In the genomic region with DNA sequence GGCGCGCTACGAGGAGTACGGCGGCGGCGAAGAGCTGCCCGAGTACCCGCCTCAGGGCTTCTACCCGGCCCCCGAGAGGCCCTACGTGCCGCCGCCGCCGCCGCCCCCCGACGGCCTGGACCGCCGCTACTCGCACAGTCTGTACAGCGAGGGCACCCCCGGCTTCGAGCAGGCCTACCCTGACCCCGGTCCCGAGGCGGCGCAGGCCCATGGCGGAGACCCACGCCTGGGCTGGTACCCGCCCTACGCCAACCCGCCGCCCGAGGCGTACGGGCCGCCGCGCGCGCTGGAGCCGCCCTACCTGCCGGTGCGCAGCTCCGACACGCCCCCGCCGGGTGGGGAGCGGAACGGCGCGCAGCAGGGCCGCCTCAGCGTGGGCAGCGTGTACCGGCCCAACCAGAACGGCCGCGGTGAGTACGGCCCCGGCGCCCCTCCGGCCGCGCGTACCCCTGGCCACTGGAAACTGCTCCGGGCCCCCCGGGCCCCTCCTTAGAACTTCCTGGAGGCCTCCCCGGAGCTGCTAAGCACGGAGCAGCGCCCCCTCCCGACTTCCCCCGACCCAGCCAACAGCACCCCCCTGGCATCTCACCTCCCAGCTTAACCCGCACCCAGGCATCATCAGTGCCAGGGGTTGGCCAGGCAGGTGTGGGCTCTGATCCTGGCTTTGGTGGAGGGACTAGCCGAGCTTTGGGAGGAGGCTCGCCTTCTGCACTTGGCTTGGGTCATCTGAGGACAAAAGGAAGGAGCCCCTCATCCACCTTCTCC, we compare ENCODE assay signal across 8 cellular contexts. TPM values are rescaled to one million over a fixed set of nuclear protein-coding genes. Genes with fewer than 3 reads are reported as not detected.
DNase-seq lines count a peak whose midpoint lies in the region; ATAC-seq and TF ChIP-seq lines count a peak whose summit lies in the region.

No MANE protein-coding gene starts in this region.

- peak; percentile 49 for TF ChIP-seq POLR2A in HCT116 (IDR thresholded peaks at IDR 0.05; ENCODE audit: borderline replicate concordance, extremely low read depth, insufficient read depth, insufficient read length)

- no peaks in the 10 kb centered on the region for H3K27me3 Mint-ChIP-seq in activated naive CD4-positive, alpha-beta T cell treated with anti-CD3 and anti-CD28 coated beads, Interleukin-2, amount 50 U/mL, for 24 hours

- H3K9me3 ChIP-seq in HCT116 (ENCODE audit: control insufficient read depth in 1 of 2, insufficient read depth in 1 of 2, low read depth in 1 of 2, low read length in 2 of 2) (no peaks in the 10 kb centered on the region), SK-N-MC (ENCODE audit: low read depth, low read length) (no peaks in the 10 kb centered on the region), left ventricle myocardium inferior (replicated peaks) (no peaks in the 10 kb centered on the region)

- TF ChIP-seq RAD21 in HCT116 (IDR thresholded peaks at IDR 0.05; ENCODE audit: low read depth): no peak

- H3K27ac ChIP-seq in HCT116 (ENCODE audit: low read depth, low read length) (peak overlapping the region; percentile 94), SK-N-MC (no peak overlapping the region), left ventricle myocardium inferior (replicated peaks) (peak overlapping the region; percentile 87)

- H4K20me1 ChIP-seq in HCT116 (ENCODE audit: insufficient read depth): no peaks in the 10 kb centered on the region

- BruUV-seq in HCT116 (replicated peaks; lab: Mats Ljungman, UMichigan): no TSS peak

- H3K9me3 Mint-ChIP-seq in activated naive CD4-positive, alpha-beta T cell treated with anti-CD3 and anti-CD28 coated beads, Interleukin-2, amount 50 U/mL, for 24 hours: no peaks in the 10 kb centered on the region

- peaks cover 32% of the 10 kb centered on the region for H3K4me1 Mint-ChIP-seq in activated naive CD4-positive, alpha-beta T cell treated with anti-CD3 and anti-CD28 coated beads, Interleukin-2, amount 50 U/mL, for 24 hours

- H3K4me3 Mint-ChIP-seq in activated naive CD4-positive, alpha-beta T cell treated with anti-CD3 and anti-CD28 coated beads, Interleukin-2, amount 50 U/mL, for 24 hours: peak overlapping the region; percentile 74

- RAD21 ChIA-PET in HCT116 (lab: Charles Lee; ENCODE audit: low non-redundant PET in 1 of 2, low total read pairs in 2 of 2, uncharacterized antibody in 2 of 2, unreplicated experiment in 2 of 2): interaction anchor here in 1 of 2 experiments (0.6 kb wide), 1 partner anchor 920 kb away, joined by 3 read pairs; no protein-coding TSS in a partner anchor

- H3K27ac Mint-ChIP-seq in activated naive CD4-positive, alpha-beta T cell treated with anti-CD3 and anti-CD28 coated beads, Interleukin-2, amount 50 U/mL, for 24 hours: no peak overlapping the region

- H3K4me3 ChIP-seq in HCT116 (replicated peaks in 1 of 2; ENCODE audit: low read depth in 1 of 2, low read length in 2 of 2) (peak overlapping the region; percentile 57 to 77), SK-N-MC (peak overlapping the region; percentile 90), left ventricle myocardium inferior (peak overlapping the region; percentile 77)

- TF ChIP-seq CTCF in HCT116 (IDR thresholded peaks at IDR 0.05 in 2 of 3, conservative IDR thresholded peaks at IDR 0.05 in 1 of 3; ENCODE audit: borderline replicate concordance in 1 of 3, insufficient read depth in 1 of 3, low read depth in 2 of 3, low read length in 2 of 3) (peak; percentile 61 to 76 (median 74)), left ventricle myocardium inferior (IDR thresholded peaks at IDR 0.05; ENCODE audit: borderline replicate concordance) (peak; percentile 60)

- no peaks in the 10 kb centered on the region for H3K36me3 Mint-ChIP-seq in activated naive CD4-positive, alpha-beta T cell treated with anti-CD3 and anti-CD28 coated beads, Interleukin-2, amount 50 U/mL, for 24 hours

- peaks cover 27 to 46% of the 10 kb centered on the region in 2 experiments for H3K4me1 ChIP-seq in HCT116 (ENCODE audit: control insufficient read depth in 1 of 2, insufficient read depth in 2 of 2, low read length in 2 of 2)
- peaks cover 94% of the 10 kb centered on the region for H3K4me1 ChIP-seq in left ventricle myocardium inferior

- no peaks in the 10 kb centered on the region for H3K36me3 ChIP-seq in HCT116 (ENCODE audit: control insufficient read depth in 1 of 2, insufficient read depth in 2 of 2, low read length in 2 of 2)
- no peaks in the 10 kb centered on the region for H3K36me3 ChIP-seq in SK-N-MC (ENCODE audit: insufficient read depth, low read length)
- H3K36me3 ChIP-seq in left ventricle myocardium inferior: no peaks in the 10 kb centered on the region

- CTCF ChIA-PET in HCT116 (lab: Charles Lee): interaction anchor here (0.6 to 2.7 kb wide), 16 partner anchors 9 to 622 kb away, joined by 3 to 13 read pairs (median 5); partner anchors contain the start of gene TBC1D21

- intact Hi-C loops in HCT116 (cut with micrococcal nuclease) (no loop called here), left ventricle myocardium inferior (cut with micrococcal nuclease) (no loop called here), sciatic nerve (cut with DNase I) (no loop called here)

- DNase-seq in AG20443 (ENCODE audit: low spot score) (peak; percentile 73), HCT116 (ENCODE audit: low read depth, low spot score) (peak; percentile 15), SK-N-MC (ENCODE audit: low read depth, low spot score) (no peak), left ventricle myocardium inferior (peak; percentile 65), sciatic nerve (ENCODE audit: low spot score) (peak; percentile 75), NCI-H128 (lab: John Stamatoyannopoulos, UW; ENCODE audit: unreplicated experiment) (no peak)

- no peak overlapping the region for H2AFZ ChIP-seq in HCT116 (ENCODE audit: low read depth, low read length, poor library complexity, severe bottlenecking)

- H3K9me2 ChIP-seq in HCT116 (ENCODE audit: insufficient read depth): no peaks in the 10 kb centered on the region

- peak; percentile 83 for ATAC-seq in HCT116
- peak; percentile 12 for ATAC-seq in sciatic nerve
- ATAC-seq in HG03045 (IDR thresholded peaks at IDR 0.05; ENCODE audit: unreplicated experiment): no peak

- no peaks in the 10 kb centered on the region for H3K79me2 ChIP-seq in HCT116 (ENCODE audit: insufficient read depth, low read length)

- peak overlapping the region; percentile 91 for H3K4me2 ChIP-seq in HCT116 (ENCODE audit: low read length)

- no peaks in the 10 kb centered on the region for H3K27me3 ChIP-seq in HCT116 (ENCODE audit: insufficient read depth, low read length)
- H3K27me3 ChIP-seq in left ventricle myocardium inferior (ENCODE audit: low read depth): peaks cover 36% of the 10 kb centered on the region

- POLR2A ChIA-PET in HCT116 (lab: Charles Lee): interaction anchor here (0.6 to 0.8 kb wide), 2 partner anchors 30 to 40 kb away, joined by 3 read pairs; no protein-coding TSS in a partner anchor

- peak overlapping the region; percentile 79 for H3K9ac ChIP-seq in HCT116 (ENCODE audit: low read length)
- peak overlapping the region; percentile 78 for H3K9ac ChIP-seq in SK-N-MC (ENCODE audit: insufficient read length)

TF ChIP-seq in HCT116, 20 proteins besides CTCF, POLR2A, EP300 and RAD21:
- peak; percentile 97; the same call in 1 of the 2 replicates for TF ChIP-seq ZFX (IDR thresholded peaks at IDR 0.05)
- peak; percentile 65; the same call in 1 of the 2 replicates for TF ChIP-seq POLR2AphosphoS5 (IDR thresholded peaks at IDR 0.05; ENCODE audit: low read depth, low read length)
- no peak; the same call in 1 of the 2 replicates for TF ChIP-seq SRF (IDR thresholded peaks at IDR 0.05; ENCODE audit: low read depth)
- peak; percentile 4 for TF ChIP-seq TCF7L2 (IDR thresholded peaks at IDR 0.05; ENCODE audit: borderline replicate concordance, extremely low read depth, insufficient read depth, insufficient read length)
- TF ChIP-seq, protein P1, sequence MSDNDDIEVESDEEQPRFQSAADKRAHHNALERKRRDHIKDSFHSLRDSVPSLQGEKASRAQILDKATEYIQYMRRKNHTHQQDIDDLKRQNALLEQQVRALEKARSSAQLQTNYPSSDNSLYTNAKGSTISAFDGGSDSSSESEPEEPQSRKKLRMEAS (IDR thresholded peaks at IDR 0.05): peak; percentile 25
- no peak; the same call in 1 of the 2 replicates for TF ChIP-seq SIN3A (IDR thresholded peaks at IDR 0.05; ENCODE audit: low read depth)

RNA-seq across cellular contexts. Expression of gene LOXL1, which starts 1.4 kb away (rescaled TPM):
- total RNA-seq in HCT116 (2021; ENCODE audit: unreplicated experiment) (14.9 TPM), left ventricle myocardium inferior (31.9 TPM), sciatic nerve (16.6 TPM)
- polyA plus RNA-seq in HCT116 (2012): 18.6 and 21.7 TPM in 2 replicates

RNA-seq across cellular contexts. Expression of gene TBC1D21, which starts 54.3 kb away (rescaled TPM):
- total RNA-seq in HCT116 (2021; ENCODE audit: unreplicated experiment) (not detected), left ventricle myocardium inferior (not detected), sciatic nerve (not detected)
- polyA plus RNA-seq in HCT116 (2012): not detected in 2 replicates

Comparison
In these comparisons a context has a peak if more than half of its experiments do, and no peak if none do; other contexts are left out.
1. DNase-seq: peak in AG20443 (single experiment), HCT116 (single experiment), left ventricle myocardium inferior (single experiment) and sciatic nerve (single experiment); none in SK-N-MC (single experiment) and NCI-H128 (single experiment).
2. Peak in every context shown above with its lines, with median percentiles within 50 percentile points of each other: H3K4me3 ChIP-seq.